Comparison of ENCODE assay signal across 24 cellular contexts in genomic region chr20:4552075-4552474, GRCh38.
"Had no signal": no experiment of that assay in that cellular context is flagged by ENCODE, and none has a peak within 500 bp of the region (broad histone marks: within the 10 kb centered on the region; RNA-seq: fewer than 3 reads in every experiment).

No MANE protein-coding gene starts in this region.

- H3K36me3 Mint-ChIP-seq: memory B cell; natural killer cell; stimulated activated effector memory CD8-positive, alpha-beta T cell treated with anti-CD3 and anti-CD28 coated beads, Interleukin-12 subunit alpha, Interleukin-12 subunit beta, amount 100 ng/mL, for 72 hours; type B pancreatic cell had no signal

- H3K4me3 Mint-ChIP-seq: memory B cell; natural killer cell; stimulated activated effector memory CD8-positive, alpha-beta T cell treated with anti-CD3 and anti-CD28 coated beads, Interleukin-12 subunit alpha, Interleukin-12 subunit beta, amount 100 ng/mL, for 72 hours; type B pancreatic cell had no signal

- H3K27ac Mint-ChIP-seq: memory B cell; natural killer cell; stimulated activated effector memory CD8-positive, alpha-beta T cell treated with anti-CD3 and anti-CD28 coated beads, Interleukin-12 subunit alpha, Interleukin-12 subunit beta, amount 100 ng/mL, for 72 hours; type B pancreatic cell had no signal

- H3K27me3 ChIP-seq: esophagus muscularis mucosa, foreskin keratinocyte, gastroesophageal sphincter, hepatocyte, ovary, testis had no signal

- H3K36me3 ChIP-seq: esophagus muscularis mucosa, gastroesophageal sphincter, heart left ventricle, ovary, tibial artery had no signal

- H3K9me3 ChIP-seq: ovary, testis had no signal

- H3K27ac ChIP-seq: dorsolateral prefrontal cortex, esophagus muscularis mucosa, foreskin keratinocyte, gastroesophageal sphincter, heart left ventricle, hepatocyte, ovary, testis, tibial artery had no signal

- ATAC-seq: foreskin keratinocyte; gastroesophageal sphincter; heart left ventricle; left lobe of liver; natural killer cell; sciatic nerve; stimulated activated effector memory CD8-positive, alpha-beta T cell treated with anti-CD3 and anti-CD28 coated beads, Interleukin-12 subunit alpha, Interleukin-12 subunit beta, amount 100 ng/mL, for 72 hours had no signal

- H3K9me3 Mint-ChIP-seq: natural killer cell; stimulated activated effector memory CD8-positive, alpha-beta T cell treated with anti-CD3 and anti-CD28 coated beads, Interleukin-12 subunit alpha, Interleukin-12 subunit beta, amount 100 ng/mL, for 72 hours; type B pancreatic cell had no signal

- H3K4me1 ChIP-seq: esophagus muscularis mucosa, gastroesophageal sphincter, testis, tibial artery had no signal

- H3K4me3 ChIP-seq: dorsolateral prefrontal cortex, esophagus muscularis mucosa, gastroesophageal sphincter, heart left ventricle, hepatocyte, lung, ovary, testis, tibial artery had no signal

- H3K4me1 Mint-ChIP-seq: memory B cell; natural killer cell; stimulated activated effector memory CD8-positive, alpha-beta T cell treated with anti-CD3 and anti-CD28 coated beads, Interleukin-12 subunit alpha, Interleukin-12 subunit beta, amount 100 ng/mL, for 72 hours had no signal

- DNase-seq: dorsolateral prefrontal cortex; effector CD4-positive, alpha-beta T cell; foreskin keratinocyte; heart left ventricle; kidney; natural killer cell; occipital lobe; ovary; retina; stimulated activated CD4-positive, alpha-beta T cell treated with anti-CD3 and anti-CD28 coated beads, Interleukin-2, amount 100 ng/mL, for 24 hours; stimulated activated CD4-positive, alpha-beta T cell treated with anti-CD3 and anti-CD28 coated beads, Interleukin-4, amount 100 ng/mL, for 24 hours; stimulated activated naive CD4-positive, alpha-beta T cell treated with Interleukin-2 at 50 U/mL for 16 hours; substantia nigra; testis; tibial artery had no signal
